In genomic region chr13:57630661-57631606, GRCh38 we compare ENCODE assay signal across 9 cellular contexts. TPM values are rescaled to one million over a fixed set of nuclear protein-coding genes. Genes with fewer than 3 reads are reported as not detected.
DNase-seq lines count a peak whose midpoint lies in the region; ATAC-seq and TF ChIP-seq lines count a peak whose summit lies in the region.
"Had no signal": no experiment of that assay in that cellular context is flagged by ENCODE, and none has a peak within 500 bp of the region (broad histone marks: within the 10 kb centered on the region; RNA-seq: fewer than 3 reads in every experiment).

No MANE protein-coding gene starts in this region.

- intact Hi-C loops in left colon (cut with DNase I, micrococcal nuclease): no loop called here

- peaks cover 65 to 71% of the 10 kb centered on the region in 2 donors for H3K27me3 Mint-ChIP-seq in stimulated activated naive B cell treated with anti-CD40 and anti-IgM and Interleukin-4, amounts not matched to agents 10 μg/mL and 1 μg/mL and 100 μg/mL, for 72 hours

- peaks cover 39% of the 10 kb centered on the region for H3K27me3 ChIP-seq in kidney epithelial cell (ENCODE audit: control insufficient read depth, insufficient read depth, low read length)

- no peaks in the 10 kb centered on the region for H3K36me3 ChIP-seq in kidney epithelial cell (ENCODE audit: control insufficient read depth, insufficient read depth, low read length)

- peak in 1 of 2 donors; percentile 30 for ATAC-seq in stimulated activated naive B cell treated with anti-CD40 and anti-IgM and Interleukin-4, amounts not matched to agents 10 μg/mL and 1 μg/mL and 100 μg/mL, for 72 hours (replicated peaks)
- ATAC-seq in HG03354 (IDR thresholded peaks at IDR 0.05; ENCODE audit: poor library complexity, severe bottlenecking, unreplicated experiment) (no peak), left colon (no peak)
- ATAC-seq: K562 had no signal

- H3K27ac Mint-ChIP-seq in stimulated activated naive B cell treated with anti-CD40 and anti-IgM and Interleukin-4, amounts not matched to agents 10 μg/mL and 1 μg/mL and 100 μg/mL, for 72 hours: peak overlapping the region; percentile 82

- H3K4me3 ChIP-seq in cardiac fibroblast (replicated peaks in 1 of 2; ENCODE audit: low read depth in 2 of 2, low read length in 2 of 2): peak overlapping the region; percentile 48 to 51
- peak overlapping the region; percentile 44 for H3K4me3 ChIP-seq in kidney epithelial cell (ENCODE audit: low read depth, low read length)
- H3K4me3 ChIP-seq: K562 had no signal

- peaks cover 23 to 54% of the 10 kb centered on the region in 2 donors for H3K4me1 Mint-ChIP-seq in stimulated activated naive B cell treated with anti-CD40 and anti-IgM and Interleukin-4, amounts not matched to agents 10 μg/mL and 1 μg/mL and 100 μg/mL, for 72 hours

- DNase-seq in COR-L47 (lab: John Stamatoyannopoulos, UW): peak; percentile 50
- DNase-seq in NCI-H187 (lab: John Stamatoyannopoulos, UW): peak; percentile 14 to 82
- peak in 1 of 2 donors; percentile 46 for DNase-seq in cardiac fibroblast (ENCODE audit: low read depth in 2 of 2)
- peak; percentile 58 for DNase-seq in kidney epithelial cell (ENCODE audit: low read depth)
- DNase-seq in stimulated activated naive B cell treated with anti-CD40 and anti-IgM and Interleukin-4, amounts not matched to agents 10 μg/mL and 1 μg/mL and 100 μg/mL, for 72 hours: no peak
- no peak for DNase-seq in left colon
- DNase-seq in RKO (ENCODE audit: low spot score): no peak

- TF ChIP-seq CTCF in cardiac fibroblast (IDR thresholded peaks at IDR 0.05; ENCODE audit: low read depth, low read length): no peak
- no peak for TF ChIP-seq CTCF in kidney epithelial cell (IDR thresholded peaks at IDR 0.05; ENCODE audit: insufficient read depth, low read length, poor library complexity, severe bottlenecking)

- H3K4me3 Mint-ChIP-seq in stimulated activated naive B cell treated with anti-CD40 and anti-IgM and Interleukin-4, amounts not matched to agents 10 μg/mL and 1 μg/mL and 100 μg/mL, for 72 hours: peak overlapping the region; percentile 78 to 82

- peaks cover 4 to 17% of the 10 kb centered on the region in 2 donors for H3K36me3 Mint-ChIP-seq in stimulated activated naive B cell treated with anti-CD40 and anti-IgM and Interleukin-4, amounts not matched to agents 10 μg/mL and 1 μg/mL and 100 μg/mL, for 72 hours

- H3K9me3 Mint-ChIP-seq in stimulated activated naive B cell treated with anti-CD40 and anti-IgM and Interleukin-4, amounts not matched to agents 10 μg/mL and 1 μg/mL and 100 μg/mL, for 72 hours: peaks cover 8 to 9% of the 10 kb centered on the region in 2 donors

RNA-seq across cellular contexts. Expression of gene PCDH17, which starts 0.6 kb away (rescaled TPM):
- total RNA-seq in kidney epithelial cell: 0.21 and 0.25 TPM in 2 replicates
- 1 to 10 TPM; 1.2 to 1.8 TPM for total RNA-seq in left colon
- total RNA-seq: K562 had no signal

Comparison
In these comparisons a context has a peak if more than half of its experiments do, and no peak if none do; other contexts are left out.
1. DNase-seq: peak in COR-L47 (single experiment), NCI-H187 (2 of 2) and kidney epithelial cell (single experiment); none in stimulated activated naive B cell treated with anti-CD40 and anti-IgM and Interleukin-4, amounts not matched to agents 10 μg/mL and 1 μg/mL and 100 μg/mL, for 72 hours (single experiment), left colon (0 of 2) and RKO (single experiment).